In genomic region chr6:28005124-28005662, GRCh38 we compare ENCODE assay signal across 22 cellular contexts. TPM values are rescaled to one million over a fixed set of nuclear protein-coding genes. Genes with fewer than 3 reads are reported as not detected.
DNase-seq lines count a peak whose midpoint lies in the region; ATAC-seq, FAIRE-seq and TF ChIP-seq lines count a peak whose summit lies in the region.
"Had no signal": no experiment of that assay in that cellular context is flagged by ENCODE, and none has a peak within 500 bp of the region (broad histone marks: within the 10 kb centered on the region; RNA-seq: fewer than 3 reads in every experiment).

No MANE protein-coding gene starts in this region.

- intact Hi-C loops in K562 (cut with micrococcal nuclease) (no loop called here), A673 (cut with micrococcal nuclease; ENCODE audit: unreplicated experiment) (no loop called here)

- ATAC-seq in GM23338 (peak; percentile 66), K562 (no peak)

- no peaks in the 10 kb centered on the region; the same call in 2 of the 3 replicates for H3K9me3 Mint-ChIP-seq in GM23338
- no peaks in the 10 kb centered on the region for H3K9me3 Mint-ChIP-seq in neural progenitor cell

- H3K27ac Mint-ChIP-seq in GM23338 (peak overlapping the region; percentile 21), neural progenitor cell (peak overlapping the region; percentile 39)

- H3K79me2 ChIP-seq in GM23338 (replicated peaks; ENCODE audit: insufficient read depth) (no peaks in the 10 kb centered on the region), K562 (ENCODE audit: control insufficient read depth, insufficient read depth, low read length) (no peaks in the 10 kb centered on the region), hepatocyte (no peaks in the 10 kb centered on the region), neural progenitor cell (ENCODE audit: low read depth) (no peaks in the 10 kb centered on the region)

- H3K4me3 Mint-ChIP-seq in GM23338 (peak overlapping the region; percentile 19; the same call in 2 of the 3 replicates), neural progenitor cell (peak overlapping the region; percentile 31)
- H3K4me3 Mint-ChIP-seq: CD8-positive, alpha-beta memory T cell had no signal

- no peaks in the 10 kb centered on the region for H3K9me1 ChIP-seq in K562 (ENCODE audit: control insufficient read depth, insufficient read depth, low read length)

- CTCF ChIA-PET in K562 (lab: Yijun Ruan, JAX; ENCODE audit: low intra/inter-chr PET ratio) (no interaction called here), A673 (lab: Charles Lee) (no interaction called here)

- 33% methylated on average over 4 of the region's 4 CpGs for WGBS in K562 (ENCODE audit: insufficient coverage, low coverage, missing lambda C conversion rate)
- WGBS in hepatocyte (ENCODE audit: low lambda C conversion rate, missing lambda C conversion rate), result 79% methylated on average over 4 of the region's 4 CpGs

- peaks cover 26% of the 10 kb centered on the region for H3K4me1 ChIP-seq in GM23338 (ENCODE audit: insufficient read depth)
- H3K4me1 ChIP-seq in K562 (replicated peaks in 1 of 2; ENCODE audit: control insufficient read depth in 2 of 2, insufficient read depth in 2 of 2, low read length in 2 of 2), result peaks cover 8 to 19% of the 10 kb centered on the region in 2 experiments
- H3K4me1 ChIP-seq in hepatocyte (ENCODE audit: insufficient read depth), result peaks cover 10% of the 10 kb centered on the region
- H3K4me1 ChIP-seq in neural progenitor cell, result peaks cover 34% of the 10 kb centered on the region
- H3K4me1 ChIP-seq in A673 (ENCODE audit: insufficient read depth, low read length, poor library complexity, severe bottlenecking), result no peaks in the 10 kb centered on the region
- H3K4me1 ChIP-seq: SJSA1 had no signal

- H3K9ac ChIP-seq in K562 (ENCODE audit: insufficient read depth in 1 of 2, low read depth in 2 of 2, low read length in 2 of 2) (no peak overlapping the region), neural progenitor cell (no peak overlapping the region)
- H3K9ac ChIP-seq: BLaER1 treated with 17β-estradiol and CSF1 and Interleukin-3, amounts not matched to agents 10 nM and 100 nM had no signal

- no peak for TF ChIP-seq POLR2A in K562 (conservative IDR thresholded peaks at IDR 0.05)

- H3F3A ChIP-seq in GM23338 (replicated peaks; ENCODE audit: low read depth) (no peaks in the 10 kb centered on the region), neural progenitor cell (ENCODE audit: low read depth) (peaks cover 30% of the 10 kb centered on the region)

- peak overlapping the region; percentile 8; the same call in 1 of the 2 replicates for H3K4me2 ChIP-seq in GM23338
- H3K4me2 ChIP-seq in K562 (ENCODE audit: insufficient read depth, low read length), result no peak overlapping the region
- peak overlapping the region; percentile 8 for H3K4me2 ChIP-seq in hepatocyte
- peak overlapping the region; percentile 75 for H3K4me2 ChIP-seq in neural progenitor cell
- H3K4me2 ChIP-seq: BLaER1 treated with 17β-estradiol and CSF1 and Interleukin-3, amounts not matched to agents 10 nM and 100 nM had no signal

- TF ChIP-seq CTCF in GM23338 (conservative IDR thresholded peaks at IDR 0.05; ENCODE audit: low read depth in 2 of 2), result no peak
- TF ChIP-seq CTCF in K562 (IDR thresholded peaks at IDR 0.05 in 2 of 3, conservative IDR thresholded peaks at IDR 0.05 in 1 of 3; ENCODE audit: insufficient read depth in 2 of 3, low read depth in 1 of 3, low read length in 3 of 3), result no peak
- TF ChIP-seq CTCF in hepatocyte (IDR thresholded peaks at IDR 0.05; ENCODE audit: poor library complexity), result no peak
- TF ChIP-seq CTCF in neural progenitor cell (IDR thresholded peaks at IDR 0.05), result no peak
- no peak for TF ChIP-seq CTCF in A673 (conservative IDR thresholded peaks at IDR 0.05; ENCODE audit: low read depth, low read length)
- no peak for TF ChIP-seq CTCF in GM13976 (IDR thresholded peaks at IDR 0.05; ENCODE audit: borderline replicate concordance, control extremely low read depth, extremely low read depth, insufficient read depth, missing control alignments)

- BruUV-seq in K562 (replicated peaks; lab: Mats Ljungman, UMichigan) (no TSS peak), A673 (replicated peaks; lab: Mats Ljungman, UMichigan) (no TSS peak)

- no peak for TF ChIP-seq EP300 in K562 (IDR thresholded peaks at IDR 0.05; ENCODE audit: low read length)

- H2AFZ ChIP-seq in GM23338 (peak overlapping the region; percentile 12; the same call in 1 of the 2 replicates), K562 (ENCODE audit: low read depth, low read length) (peak overlapping the region; percentile 69), hepatocyte (no peak overlapping the region), neural progenitor cell (replicated peaks) (peak overlapping the region; percentile 69)

- H3K27me3 Mint-ChIP-seq in GM23338 (ENCODE audit: insufficient read depth, low read depth, poor library complexity) (peaks cover 7% of the 10 kb centered on the region), neural progenitor cell (ENCODE audit: insufficient read depth, low read depth) (no peaks in the 10 kb centered on the region)

- H3K36me3 ChIP-seq in GM23338 (ENCODE audit: insufficient read depth) (no peaks in the 10 kb centered on the region), K562 (ENCODE audit: control insufficient read depth, insufficient read depth, low read length) (no peaks in the 10 kb centered on the region), hepatocyte (replicated peaks; ENCODE audit: insufficient read depth, low read depth) (no peaks in the 10 kb centered on the region), neural progenitor cell (no peaks in the 10 kb centered on the region), A673 (ENCODE audit: insufficient read depth, low read length, poor library complexity, severe bottlenecking) (no peaks in the 10 kb centered on the region)
- H3K36me3 ChIP-seq: BLaER1 treated with 17β-estradiol and CSF1 and Interleukin-3, amounts not matched to agents 10 nM and 100 nM; SJSA1 had no signal

- in situ Hi-C loops in K562 (cut with MboI), result no loop called here
- in situ Hi-C loops in GM13976 (cut with MboI; ENCODE audit: low sequenced_read_pairs, unreplicated experiment), result no loop called here

- no peaks in the 10 kb centered on the region for H3K9me3 ChIP-seq in K562 (replicated peaks; ENCODE audit: control insufficient read depth, insufficient read depth, low read depth, low read length)
- H3K9me3 ChIP-seq in hepatocyte (ENCODE audit: low read depth), result no peaks in the 10 kb centered on the region
- H3K9me3 ChIP-seq in neural progenitor cell (ENCODE audit: low read depth), result no peaks in the 10 kb centered on the region
- no peaks in the 10 kb centered on the region for H3K9me3 ChIP-seq in A673 (ENCODE audit: low read depth, low read length, poor library complexity, severe bottlenecking)
- H3K9me3 ChIP-seq: SJSA1 had no signal

- POLR2A ChIA-PET in K562 (lab: Yijun Ruan, JAX), result interaction anchor here (0.6 kb wide), 1 partner anchor 362 kb away, joined by 3 read pairs; no protein-coding TSS in a partner anchor
- POLR2A ChIA-PET in A673 (lab: Charles Lee; ENCODE audit: low non-redundant PET), result interaction anchor here (0.7 kb wide), 1 partner anchor 133 kb away, joined by 3 read pairs; a partner anchor contains a TSS

- H4K20me1 ChIP-seq in GM23338 (replicated peaks; ENCODE audit: insufficient read depth) (no peaks in the 10 kb centered on the region), K562 (replicated peaks; ENCODE audit: control insufficient read depth, insufficient read depth, low read length) (no peaks in the 10 kb centered on the region), hepatocyte (ENCODE audit: insufficient read depth, poor library complexity, severe bottlenecking) (no peaks in the 10 kb centered on the region), neural progenitor cell (ENCODE audit: low read depth) (no peaks in the 10 kb centered on the region)
- H4K20me1 ChIP-seq: BLaER1 treated with 17β-estradiol and CSF1 and Interleukin-3, amounts not matched to agents 10 nM and 100 nM had no signal

- FAIRE-seq in K562 (lab: Jason Lieb, UNC), result no peak
- FAIRE-seq: A204.1, GM12892, HTR-8/SVneo had no signal

- H3K36me3 Mint-ChIP-seq in GM23338 (ENCODE audit: low read depth), result no peaks in the 10 kb centered on the region
- no peaks in the 10 kb centered on the region for H3K36me3 Mint-ChIP-seq in neural progenitor cell

- no peak overlapping the region for H3K4me3 ChIP-seq in GM23338
- H3K4me3 ChIP-seq in K562, result no peak overlapping the region
- H3K4me3 ChIP-seq in hepatocyte, result no peak overlapping the region
- H3K4me3 ChIP-seq in neural progenitor cell, result peak overlapping the region; percentile 22
- H3K4me3 ChIP-seq in A673 (ENCODE audit: low read depth, low read length, poor library complexity, severe bottlenecking), result no peak overlapping the region
- H3K4me3 ChIP-seq: BLaER1 treated with 17β-estradiol and CSF1 and Interleukin-3, amounts not matched to agents 10 nM and 100 nM; SJSA1 had no signal

- H3K27me3 ChIP-seq in GM23338 (ENCODE audit: insufficient read depth), result no peaks in the 10 kb centered on the region
- H3K27me3 ChIP-seq in K562 (ENCODE audit: control insufficient read depth in 2 of 2, insufficient read depth in 2 of 2, low read length in 2 of 2), result no peaks in the 10 kb centered on the region
- no peaks in the 10 kb centered on the region for H3K27me3 ChIP-seq in hepatocyte
- H3K27me3 ChIP-seq in neural progenitor cell, result no peaks in the 10 kb centered on the region
- no peaks in the 10 kb centered on the region for H3K27me3 ChIP-seq in A673 (replicated peaks; ENCODE audit: insufficient read depth, low read depth, low read length, poor library complexity)
- H3K27me3 ChIP-seq: BLaER1 treated with 17β-estradiol and CSF1 and Interleukin-3, amounts not matched to agents 10 nM and 100 nM; SJSA1 had no signal

- H3K27ac ChIP-seq in GM23338 (ENCODE audit: low read depth), result peak overlapping the region; percentile 30; the same call in 1 of the 2 replicates
- no peak overlapping the region for H3K27ac ChIP-seq in K562 (ENCODE audit: extremely low read depth, low read depth, low read length)
- peak overlapping the region; percentile 30 for H3K27ac ChIP-seq in hepatocyte
- H3K27ac ChIP-seq in neural progenitor cell, result peak overlapping the region; percentile 78
- H3K27ac ChIP-seq in A673 (ENCODE audit: low read depth, low read length, poor library complexity, severe bottlenecking), result no peak overlapping the region
- H3K27ac ChIP-seq: BLaER1 treated with 17β-estradiol and CSF1 and Interleukin-3, amounts not matched to agents 10 nM and 100 nM; HL-60; SJSA1 had no signal

- DNase-seq in GM23338 (ENCODE audit: low spot score), result peak; percentile 17
- peak in 1 of 4 experiments; percentile 21 for DNase-seq in K562 (ENCODE audit: extremely low read depth in 1 of 4, low spot score in 3 of 4)
- DNase-seq in hepatocyte (ENCODE audit: low spot score), result no peak
- peak; percentile 64 for DNase-seq in neural progenitor cell (ENCODE audit: low spot score)
- no peak for DNase-seq in A673 (ENCODE audit: low spot score)
- DNase-seq in HCEC 1CT, result no peak
- DNase-seq in GM13976 (ENCODE audit: low spot score), result no peak
- no peak for DNase-seq in anterior cingulate cortex (lab: John Stamatoyannopoulos, UW)
- DNase-seq: CD8-positive, alpha-beta memory T cell; H7; KBM-7; NCI-H1436 treated with DMSO at 0.1 percent for 48 hours; NCI-H2029 treated with DMSO at 0.1 percent for 48 hours; NCI-H2171 treated with DMSO at 0.1 percent for 48 hours; NCI-H446 treated with DMSO at 0.1 percent for 48 hours; NCI-H748 treated with DMSO at 0.1 percent for 48 hours had no signal

- TF ChIP-seq RAD21 in K562 (CRISPR knock-in tag; conservative IDR thresholded peaks at IDR 0.05 in 1 of 2, IDR thresholded peaks at IDR 0.05 in 1 of 2), result no peak

- H3K4me1 Mint-ChIP-seq in GM23338, result peaks cover 42% of the 10 kb centered on the region
- H3K4me1 Mint-ChIP-seq in neural progenitor cell, result peaks cover 28% of the 10 kb centered on the region
- H3K4me1 Mint-ChIP-seq: CD8-positive, alpha-beta memory T cell had no signal

- H3K9me2 ChIP-seq in GM23338 (ENCODE audit: insufficient read depth) (peaks cover 10% of the 10 kb centered on the region), hepatocyte (replicated peaks; ENCODE audit: insufficient read depth) (no peaks in the 10 kb centered on the region)

RNA-seq across cellular contexts. Expression of gene OR2B6, which starts 48.2 kb away (rescaled TPM):
- total RNA-seq in GM23338 (2014; rRNA removed; shearing (Covaris generic)), result not detected in 2 replicates
- polyA plus RNA-seq in GM23338 (2016; fragmentation: Nextera tagmentation; extraction: Ambion mirVana) (0.45 TPM in 1 of 2 replicates, not detected in the other), K562 (2011; rRNA removed) (18.7 and 24.2 TPM in 2 replicates), K562 (2014; fragmentation: Illumina TruSeq; extraction: Trizol) (8.7 and 12.0 TPM in 2 replicates), K562 (2014; fragmentation: Nextera tagmentation; extraction: Ambion mirVana) (1 to 10 TPM; 1.9 to 2.4 TPM), K562 (2014; rRNA removed) (11.7 and 15.2 TPM in 2 replicates), hepatocyte (0.17 TPM in 1 of 2 replicates, not detected in the other)
- 50.3 and 101 TPM in 2 replicates for total RNA-seq in K562 (2011; cell fraction: chromatin; rRNA removed; ENCODE audit: low replicate concordance)
- total RNA-seq in K562 (2011; cell fraction: nucleolus; rRNA removed), result 16.7 and 40.0 TPM in 2 replicates
- 128 and 218 TPM in 2 replicates for total RNA-seq in K562 (2011; cell fraction: nucleoplasm; rRNA removed)
- total RNA-seq in K562 (2014; rRNA removed) (2.3 and 4.3 TPM in 2 replicates), K562 (2014; rRNA removed; fragmentation: Illumina TruSeq; extraction: Trizol) (6.4 and 8.3 TPM in 2 replicates), K562 (2015; rRNA removed; fragmentation: Illumina TruSeq; extraction: Trizol) (3.2 and 4.0 TPM in 2 replicates), K562 (2021) (4.2 and 4.4 TPM in 2 replicates), hepatocyte (not detected in 2 replicates), neural progenitor cell (ENCODE audit: low replicate concordance) (0.22 TPM in 1 of 2 replicates, not detected in the other), A673 (2021) (0.32 and 0.46 TPM in 2 replicates)
- polyA plus RNA-seq in K562 (2011; cell fraction: cytosol; rRNA removed), result 3.5 and 10.2 TPM in 2 replicates
- 131 and 142 TPM in 2 replicates for polyA plus RNA-seq in K562 (2011; cell fraction: nucleus; rRNA removed)
- polyA plus RNA-seq in K562 (2012), result 2.2 and 10.6 TPM in 2 replicates
- polyA minus RNA-seq in K562 (2011; rRNA and poly(A)+ RNA removed), result 15.7 and 16.4 TPM in 2 replicates
- 1.8 and 2.5 TPM in 2 replicates for polyA minus RNA-seq in K562 (2011; cell fraction: cytosol; rRNA and poly(A)+ RNA removed)
- polyA minus RNA-seq in K562 (2011; cell fraction: nucleus; rRNA and poly(A)+ RNA removed), result 26.7 and 27.9 TPM in 2 replicates
- total RNA-seq: CD8-positive, alpha-beta memory T cell; H7; SJSA1 had no signal
- polyA plus RNA-seq: CD8-positive, alpha-beta memory T cell had no signal

Comparison
In these comparisons a context has a peak if more than half of its experiments do, and no peak if none do; other contexts are left out.
1. DNase-seq: peak in GM23338 (single experiment) and neural progenitor cell (single experiment); none in hepatocyte (single experiment), A673 (single experiment), HCEC 1CT (single experiment), GM13976 (single experiment) and anterior cingulate cortex (0 of 58).
2. H3K27ac ChIP-seq: peak in GM23338 (single experiment), hepatocyte (single experiment) and neural progenitor cell (single experiment); none in K562 (single experiment) and A673 (single experiment).